ENCODE assay signal across 8 cellular contexts in the genomic region with DNA sequence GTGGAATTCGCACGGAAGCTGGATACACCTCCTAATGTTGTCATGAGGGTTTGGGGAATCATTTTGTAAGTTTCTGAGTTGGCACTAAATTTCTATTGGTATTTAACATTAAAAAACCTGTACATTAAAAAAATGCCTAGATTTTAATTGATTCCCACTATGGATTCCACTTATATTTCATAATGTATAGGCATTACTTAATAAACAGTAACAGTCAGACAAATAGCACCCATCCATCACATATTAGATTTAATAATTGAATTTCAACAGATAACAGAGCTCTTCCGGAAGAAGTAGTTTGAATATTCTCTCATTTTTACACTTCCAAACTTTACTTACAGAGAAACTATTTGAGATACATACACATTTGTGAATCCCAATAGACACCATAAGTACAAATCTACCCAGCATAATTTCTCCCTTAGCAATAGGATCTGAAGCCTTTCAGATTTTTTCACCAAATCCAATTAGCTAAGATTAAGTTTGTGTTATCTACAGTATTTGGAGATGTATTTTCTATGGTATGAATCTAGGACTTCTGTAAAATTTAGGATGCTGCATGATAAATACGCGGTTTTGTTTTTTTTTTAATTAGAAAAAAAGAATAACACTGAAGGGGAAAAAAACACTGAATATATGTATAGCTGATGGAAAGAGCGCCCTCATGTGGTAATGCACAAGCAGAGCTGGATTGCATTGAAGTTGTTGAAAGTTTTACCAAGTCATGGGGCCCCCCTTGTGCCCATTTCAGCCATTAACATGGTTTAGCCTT. TPM values are rescaled to one million over a fixed set of nuclear protein-coding genes. Genes with fewer than 3 reads are reported as not detected.
DNase-seq lines count a peak whose midpoint lies in the region; ATAC-seq and TF ChIP-seq lines count a peak whose summit lies in the region.

No MANE protein-coding gene starts in this region.

- DNase-seq in Calu3 (peak; percentile 60), NT2/D1 (ENCODE audit: low read depth, low spot score) (peak; percentile 42), dorsolateral prefrontal cortex (no peak), tibial artery (no peak), activated gamma-delta T cell (lab: John Stamatoyannopoulos, UW) (no peak)

- TF ChIP-seq CTCF in Calu3 (IDR thresholded peaks at IDR 0.05; ENCODE audit: unreplicated experiment) (peak; percentile 39), dorsolateral prefrontal cortex (IDR thresholded peaks at IDR 0.05 in 54 of 56, conservative IDR thresholded peaks at IDR 0.05 in 2 of 56; ENCODE audit: low read depth in 1 of 56, partially characterized antibody in 56 of 56) (peak in 51 of 56 donors; percentile 18 to 66 (median 49)), parathyroid adenoma (IDR thresholded peaks at IDR 0.05) (peak; percentile 36), tibial artery (IDR thresholded peaks at IDR 0.05) (no peak)

- H3K27me3 ChIP-seq in NT2/D1 (ENCODE audit: insufficient read depth, insufficient read length), result no peaks in the 10 kb centered on the region
- H3K27me3 ChIP-seq in dorsolateral prefrontal cortex, result peaks cover 0 to 11% (median 0%) of the 10 kb centered on the region in 45 donors
- no peaks in the 10 kb centered on the region for H3K27me3 ChIP-seq in parathyroid adenoma (ENCODE audit: control insufficient read depth, insufficient read depth, low read length)
- no peaks in the 10 kb centered on the region for H3K27me3 ChIP-seq in tibial artery

- H3K27ac Mint-ChIP-seq in Calu3 (ENCODE audit: unreplicated experiment), result peak overlapping the region; percentile 85

- peaks cover 59% of the 10 kb centered on the region for H3K4me1 Mint-ChIP-seq in Calu3 (ENCODE audit: low read depth, unreplicated experiment)

- no peak overlapping the region for H3K4me2 ChIP-seq in parathyroid adenoma (ENCODE audit: low read length)

- intact Hi-C loops in Calu3 (cut with micrococcal nuclease; ENCODE audit: unreplicated experiment), result loop anchor here (1.0 to 10.0 kb wide), 3 partner anchors 287 to 491 kb away; no protein-coding TSS in a partner anchor
- intact Hi-C loops in dorsolateral prefrontal cortex (cut with DNase I), result no loop called here
- intact Hi-C loops in tibial artery (cut with DNase I; ENCODE audit: low total_unique reads), result no loop called here

- H3K9ac ChIP-seq in NT2/D1 (ENCODE audit: insufficient read length, low read depth) (no peak overlapping the region), parathyroid adenoma (no peak overlapping the region)

- CTCF ChIA-PET in Calu3 (lab: Charles Lee), result interaction anchor here (0.7 to 1.5 kb wide), 8 partner anchors 11 to 360 kb away, joined by 3 to 8 read pairs (median 3); no protein-coding TSS in a partner anchor

- H3K27ac ChIP-seq in dorsolateral prefrontal cortex (no peak overlapping the region), parathyroid adenoma (no peak overlapping the region), tibial artery (no peak overlapping the region)

- H2AFZ ChIP-seq in parathyroid adenoma, result no peak overlapping the region

- H3K4me3 Mint-ChIP-seq in Calu3 (ENCODE audit: low read depth, unreplicated experiment), result peak overlapping the region; percentile 39

- peaks cover 14% of the 10 kb centered on the region for H3K36me3 Mint-ChIP-seq in Calu3 (ENCODE audit: insufficient read depth, unreplicated experiment)

- BruUV-seq in Calu3 (replicated peaks; lab: Mats Ljungman, UMichigan), result no TSS peak

- H3K36me3 ChIP-seq in NT2/D1 (ENCODE audit: insufficient read depth, insufficient read length, low read length), result no peaks in the 10 kb centered on the region
- no peaks in the 10 kb centered on the region for H3K36me3 ChIP-seq in parathyroid adenoma (ENCODE audit: control insufficient read depth, insufficient read depth, low read length)
- H3K36me3 ChIP-seq in tibial artery, result no peaks in the 10 kb centered on the region

- no peaks in the 10 kb centered on the region for H3K9me3 ChIP-seq in NT2/D1 (ENCODE audit: insufficient read depth, low read length)
- no peaks in the 10 kb centered on the region for H3K9me3 ChIP-seq in parathyroid adenoma (ENCODE audit: control insufficient read depth, low read length)
- H3K9me3 ChIP-seq in tibial artery, result no peaks in the 10 kb centered on the region

- H3K9me3 Mint-ChIP-seq in Calu3 (ENCODE audit: low read depth, unreplicated experiment), result peaks cover 2% of the 10 kb centered on the region

- no peaks in the 10 kb centered on the region for H3K79me2 ChIP-seq in parathyroid adenoma

- H3K27me3 Mint-ChIP-seq in Calu3 (ENCODE audit: unreplicated experiment), result no peaks in the 10 kb centered on the region

- H3K4me3 ChIP-seq in NT2/D1 (ENCODE audit: insufficient read length, low read depth) (no peak overlapping the region), dorsolateral prefrontal cortex (no peak overlapping the region), parathyroid adenoma (ENCODE audit: low read depth, low read length) (no peak overlapping the region), tibial artery (no peak overlapping the region)

- H3K4me1 ChIP-seq in NT2/D1 (ENCODE audit: insufficient read depth, insufficient read length) (no peaks in the 10 kb centered on the region), parathyroid adenoma (peaks cover 3% of the 10 kb centered on the region), tibial artery (no peaks in the 10 kb centered on the region)

- ATAC-seq in GM18870 (IDR thresholded peaks at IDR 0.05; ENCODE audit: unreplicated experiment) (peak; percentile 71), HG03135 (IDR thresholded peaks at IDR 0.05; ENCODE audit: unreplicated experiment) (peak; percentile 65)

RNA-seq across cellular contexts. Expression of gene ODAM, which starts 12.2 kb away (rescaled TPM):
- total RNA-seq in Calu3 (2022) (137 and 214 TPM in 2 replicates), dorsolateral prefrontal cortex (not detected)

RNA-seq across cellular contexts. Expression of gene PRR27, which starts 29.3 kb away (rescaled TPM):
- total RNA-seq in Calu3 (2022) (not detected in 2 replicates), dorsolateral prefrontal cortex (not detected)

RNA-seq across cellular contexts. Expression of gene FDCSP, which starts 42.6 kb away (rescaled TPM):
- 1,542 and 2,729 TPM in 2 replicates for total RNA-seq in Calu3 (2022)
- not detected for total RNA-seq in dorsolateral prefrontal cortex

RNA-seq across cellular contexts. Expression of gene CSN3, which starts 59.0 kb away (rescaled TPM):
- total RNA-seq in Calu3 (2022) (911 and 1,246 TPM in 2 replicates), dorsolateral prefrontal cortex (not detected)

Comparison
In these comparisons a context has a peak if more than half of its experiments do, and no peak if none do; other contexts are left out.
1. DNase-seq: peak in Calu3 (single experiment) and NT2/D1 (single experiment); none in dorsolateral prefrontal cortex (0 of 10), tibial artery (0 of 2) and activated gamma-delta T cell (single experiment).
2. CTCF ChIP-seq: peak in Calu3 (single experiment), dorsolateral prefrontal cortex (51 of 56) and parathyroid adenoma (single experiment); none in tibial artery (0 of 2).
3. RNA of gene ODAM, which starts 12.2 kb away (total RNA-seq): 137 to 214 TPM in Calu3; not detected in dorsolateral prefrontal cortex; every median in the first group is over 100 times any median in the second.
4. RNA of gene FDCSP, which starts 42.6 kb away (total RNA-seq): 1,542 to 2,729 TPM in Calu3; not detected in dorsolateral prefrontal cortex; every median in the first group is over 1,000 times any median in the second.